ENCODE assay signal across 1 cellular context in the genomic region with DNA sequence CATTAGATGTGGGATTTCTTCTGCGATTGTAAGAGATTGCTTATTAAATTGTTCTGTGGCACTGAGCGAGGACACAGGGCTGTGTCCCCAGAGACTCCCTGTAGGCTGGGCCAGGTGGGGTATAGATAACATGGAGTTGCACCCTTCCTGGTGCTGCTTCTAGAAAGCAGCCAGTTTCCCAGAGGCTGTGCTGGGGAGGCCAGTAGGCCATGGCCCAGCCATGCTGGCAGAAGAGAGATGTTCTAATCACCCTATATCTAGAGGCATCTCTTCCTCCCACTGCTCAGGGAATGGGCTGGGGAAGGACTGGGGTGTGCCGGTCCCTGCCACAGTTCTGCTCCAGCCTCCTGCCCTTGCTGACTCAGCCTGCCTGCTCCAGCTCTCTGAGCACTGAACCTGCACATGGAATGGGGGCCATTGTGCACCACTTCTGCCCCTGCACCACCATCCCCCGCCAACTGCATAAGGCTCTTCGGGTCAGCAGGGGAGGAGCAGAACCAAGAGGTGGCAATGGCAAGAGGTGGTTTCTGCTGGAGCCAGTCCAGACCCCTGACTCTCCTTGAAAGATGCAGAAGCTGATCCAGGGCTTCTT.
TF ChIP-seq lines count a peak whose summit lies in the region.

No MANE protein-coding gene starts in this region.

TF ChIP-seq in HEK293, 187 proteins besides CTCF, POLR2A, EP300 and RAD21 (continued from another document):
- TF ChIP-seq, protein P1, sequence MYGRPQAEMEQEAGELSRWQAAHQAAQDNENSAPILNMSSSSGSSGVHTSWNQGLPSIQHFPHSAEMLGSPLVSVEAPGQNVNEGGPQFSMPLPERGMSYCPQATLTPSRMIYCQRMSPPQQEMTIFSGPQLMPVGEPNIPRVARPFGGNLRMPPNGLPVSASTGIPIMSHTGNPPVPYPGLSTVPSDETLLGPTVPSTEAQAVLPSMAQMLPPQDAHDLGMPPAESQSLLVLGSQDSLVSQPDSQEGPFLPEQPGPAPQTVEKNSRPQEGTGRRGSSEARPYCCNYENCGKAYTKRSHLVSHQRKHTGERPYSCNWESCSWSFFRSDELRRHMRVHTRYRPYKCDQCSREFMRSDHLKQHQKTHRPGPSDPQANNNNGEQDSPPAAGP (tag by site-specific recombination; IDR thresholded peaks at IDR 0.05), result 0 out of 2 replicates have a peak, but pooled peaks have one; percentile 22
- TF ChIP-seq ZEB2 (tag by site-specific recombination; IDR thresholded peaks at IDR 0.05) (no peak), GLIS2 (tag by site-specific recombination; IDR thresholded peaks at IDR 0.05) (peak; percentile 47; the same call in 1 of the 2 replicates), ZNF133 (tag by site-specific recombination; IDR thresholded peaks at IDR 0.05) (no peak), ZNF658 (tag by site-specific recombination; IDR thresholded peaks at IDR 0.05) (no peak), SP3 (tag by site-specific recombination; IDR thresholded peaks at IDR 0.05) (0 out of 2 replicates have a peak, but pooled peaks have one; percentile 17), KLF7 (tag by site-specific recombination; IDR thresholded peaks at IDR 0.05; ENCODE audit: borderline replicate concordance) (no peak)
- TF ChIP-seq, protein P2, sequence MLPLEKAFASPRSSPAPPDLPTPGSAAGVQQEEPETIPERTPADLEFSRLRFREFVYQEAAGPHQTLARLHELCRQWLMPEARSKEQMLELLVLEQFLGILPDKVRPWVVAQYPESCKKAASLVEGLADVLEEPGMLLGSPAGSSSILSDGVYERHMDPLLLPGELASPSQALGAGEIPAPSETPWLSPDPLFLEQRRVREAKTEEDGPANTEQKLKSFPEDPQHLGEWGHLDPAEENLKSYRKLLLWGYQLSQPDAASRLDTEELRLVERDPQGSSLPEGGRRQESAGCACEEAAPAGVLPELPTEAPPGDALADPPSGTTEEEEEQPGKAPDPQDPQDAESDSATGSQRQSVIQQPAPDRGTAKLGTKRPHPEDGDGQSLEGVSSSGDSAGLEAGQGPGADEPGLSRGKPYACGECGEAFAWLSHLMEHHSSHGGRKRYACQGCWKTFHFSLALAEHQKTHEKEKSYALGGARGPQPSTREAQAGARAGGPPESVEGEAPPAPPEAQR (tag by site-specific recombination; IDR thresholded peaks at IDR 0.05), result no peak
